In genomic region chr12:82019533-82019932, GRCh38 we compare ENCODE assay signal across 16 cellular contexts.
DNase-seq lines count a peak whose midpoint lies in the region; ATAC-seq and TF ChIP-seq lines count a peak whose summit lies in the region.
"Had no signal": no experiment of that assay in that cellular context is flagged by ENCODE, and none has a peak within 500 bp of the region (broad histone marks: within the 10 kb centered on the region; RNA-seq: fewer than 3 reads in every experiment).

No MANE protein-coding gene starts in this region.

- intact Hi-C loops in activated CD4-positive, alpha-beta T cell treated with anti-CD3 and anti-CD28 coated beads, Interleukin-2, amount 10 ng/mL, durations not matched to agents 24 days and 14 days (cut with micrococcal nuclease): no loop called here
- intact Hi-C loops in natural killer cell (cut with micrococcal nuclease): loop anchor here (1.0 kb wide), 1 partner anchor 375 kb away; no protein-coding TSS in a partner anchor

- DNase-seq in activated CD4-positive, alpha-beta T cell treated with anti-CD3 and anti-CD28 coated beads, Interleukin-2, amount 10 ng/mL, durations not matched to agents 24 days and 14 days: peak; percentile 58
- no peak for DNase-seq in activated CD4-positive, alpha-beta T cell treated with anti-CD3 and anti-CD28 coated beads for 1 hour
- DNase-seq in NAMALWA (ENCODE audit: low spot score) (peak; percentile 37), endodermal cell (peak; percentile 68), retinal pigment epithelial cell (ENCODE audit: low read depth) (no peak), cerebellar nuclear complex (lab: John Stamatoyannopoulos, UW) (no peak), natural killer cell (no peak)
- no peak for DNase-seq in stimulated activated naive B cell treated with anti-CD40 and anti-IgM and Interleukin-4, amounts not matched to agents 10 μg/mL and 1 μg/mL and 100 μg/mL, for 72 hours
- DNase-seq: activated T-cell treated with anti-CD3 and anti-CD28 coated beads, Interleukin-2, amount 50 U/mL, for 48 hours; caudate nucleus; gastrocnemius medialis; HFFc6; NCI-H1092 treated with DMSO at 0.1 percent for 48 hours; stimulated activated CD4-positive, alpha-beta T cell treated with anti-CD3 and anti-CD28 coated beads, Interleukin-4, amount 100 ng/mL, for 1 hour had no signal

- H3K4me3 ChIP-seq in endodermal cell (ENCODE audit: low read length) (no peak overlapping the region), retinal pigment epithelial cell (ENCODE audit: low read length) (no peak overlapping the region)
- H3K4me3 ChIP-seq: gastrocnemius medialis, prostate gland had no signal

- no peaks in the 10 kb centered on the region for H3K4me1 ChIP-seq in endodermal cell (ENCODE audit: control insufficient read depth, insufficient read depth, low read length)
- H3K4me1 ChIP-seq: gastrocnemius medialis, prostate gland had no signal

- no peak overlapping the region for H3K4me3 Mint-ChIP-seq in activated CD4-positive, alpha-beta T cell treated with anti-CD3 and anti-CD28 coated beads, Interleukin-2, amount 10 ng/mL, durations not matched to agents 24 days and 14 days
- H3K4me3 Mint-ChIP-seq in endodermal cell (no peak overlapping the region), natural killer cell (no peak overlapping the region)
- H3K4me3 Mint-ChIP-seq in stimulated activated naive B cell treated with anti-CD40 and anti-IgM and Interleukin-4, amounts not matched to agents 10 μg/mL and 1 μg/mL and 100 μg/mL, for 72 hours: no peak overlapping the region
- H3K4me3 Mint-ChIP-seq: HFFc6; T-helper 2 cell treated with Interferon-gamma antibody and Interleukin-4, amounts not matched to agents 5 μg/mL and 100 μg/mL, for 36 hours had no signal

- no peaks in the 10 kb centered on the region for H3K36me3 Mint-ChIP-seq in activated CD4-positive, alpha-beta T cell treated with anti-CD3 and anti-CD28 coated beads, Interleukin-2, amount 10 ng/mL, durations not matched to agents 24 days and 14 days (ENCODE audit: low read depth)
- H3K36me3 Mint-ChIP-seq in endodermal cell (ENCODE audit: low read depth) (peaks cover 8% of the 10 kb centered on the region), natural killer cell (no peaks in the 10 kb centered on the region)
- H3K36me3 Mint-ChIP-seq in stimulated activated naive B cell treated with anti-CD40 and anti-IgM and Interleukin-4, amounts not matched to agents 10 μg/mL and 1 μg/mL and 100 μg/mL, for 72 hours: no peaks in the 10 kb centered on the region

- H3K9me3 Mint-ChIP-seq in activated CD4-positive, alpha-beta T cell treated with anti-CD3 and anti-CD28 coated beads, Interleukin-2, amount 10 ng/mL, durations not matched to agents 24 days and 14 days: peaks cover 3% of the 10 kb centered on the region
- peaks cover 28% of the 10 kb centered on the region for H3K9me3 Mint-ChIP-seq in endodermal cell
- H3K9me3 Mint-ChIP-seq in stimulated activated naive B cell treated with anti-CD40 and anti-IgM and Interleukin-4, amounts not matched to agents 10 μg/mL and 1 μg/mL and 100 μg/mL, for 72 hours: peaks cover 10 to 18% of the 10 kb centered on the region in 2 donors
- peaks cover 0 to 2% of the 10 kb centered on the region in 2 donors for H3K9me3 Mint-ChIP-seq in natural killer cell
- H3K9me3 Mint-ChIP-seq: T-helper 2 cell treated with Interferon-gamma antibody and Interleukin-4, amounts not matched to agents 5 μg/mL and 100 μg/mL, for 36 hours had no signal

- no peak overlapping the region for H3K9ac ChIP-seq in endodermal cell (ENCODE audit: extremely low read depth, low read length, poor library complexity, severe bottlenecking)

- no peaks in the 10 kb centered on the region for H3K27me3 ChIP-seq in endodermal cell (ENCODE audit: control insufficient read depth, insufficient read depth, low read length, poor library complexity, severe bottlenecking)
- H3K27me3 ChIP-seq: gastrocnemius medialis had no signal

- no peaks in the 10 kb centered on the region for H3K36me3 ChIP-seq in endodermal cell (ENCODE audit: control insufficient read depth, insufficient read depth, low read length)
- H3K36me3 ChIP-seq: gastrocnemius medialis, prostate gland had no signal

- H3K4me1 Mint-ChIP-seq in activated CD4-positive, alpha-beta T cell treated with anti-CD3 and anti-CD28 coated beads, Interleukin-2, amount 10 ng/mL, durations not matched to agents 24 days and 14 days: no peaks in the 10 kb centered on the region
- no peaks in the 10 kb centered on the region for H3K4me1 Mint-ChIP-seq in endodermal cell
- H3K4me1 Mint-ChIP-seq in stimulated activated naive B cell treated with anti-CD40 and anti-IgM and Interleukin-4, amounts not matched to agents 10 μg/mL and 1 μg/mL and 100 μg/mL, for 72 hours: no peaks in the 10 kb centered on the region
- H3K4me1 Mint-ChIP-seq in natural killer cell: peaks cover 5 to 7% of the 10 kb centered on the region in 2 donors

- peaks cover 22% of the 10 kb centered on the region for H3K9me3 ChIP-seq in endodermal cell (ENCODE audit: control insufficient read depth, low read length)
- H3K9me3 ChIP-seq: gastrocnemius medialis, prostate gland had no signal

- H3K27me3 Mint-ChIP-seq in activated CD4-positive, alpha-beta T cell treated with anti-CD3 and anti-CD28 coated beads, Interleukin-2, amount 10 ng/mL, durations not matched to agents 24 days and 14 days: no peaks in the 10 kb centered on the region
- H3K27me3 Mint-ChIP-seq in endodermal cell (ENCODE audit: insufficient read depth) (no peaks in the 10 kb centered on the region), natural killer cell (ENCODE audit: low read depth in 2 of 2) (peaks cover 0 to 8% of the 10 kb centered on the region in 2 donors)
- H3K27me3 Mint-ChIP-seq in stimulated activated naive B cell treated with anti-CD40 and anti-IgM and Interleukin-4, amounts not matched to agents 10 μg/mL and 1 μg/mL and 100 μg/mL, for 72 hours: no peaks in the 10 kb centered on the region

- peak; percentile 70 for TF ChIP-seq CTCF in endodermal cell (conservative IDR thresholded peaks at IDR 0.05)
- peak; percentile 29 for TF ChIP-seq CTCF in retinal pigment epithelial cell (conservative IDR thresholded peaks at IDR 0.05; ENCODE audit: low read depth, low read length)
- TF ChIP-seq CTCF in natural killer cell (IDR thresholded peaks at IDR 0.05): no peak

- no peak for ATAC-seq in stimulated activated naive B cell treated with anti-CD40 and anti-IgM and Interleukin-4, amounts not matched to agents 10 μg/mL and 1 μg/mL and 100 μg/mL, for 72 hours (replicated peaks)
- no peak for ATAC-seq in natural killer cell
- ATAC-seq: gastrocnemius medialis had no signal

- H3K27ac Mint-ChIP-seq in activated CD4-positive, alpha-beta T cell treated with anti-CD3 and anti-CD28 coated beads, Interleukin-2, amount 10 ng/mL, durations not matched to agents 24 days and 14 days: no peak overlapping the region
- H3K27ac Mint-ChIP-seq in endodermal cell (no peak overlapping the region), natural killer cell (no peak overlapping the region)
- no peak overlapping the region for H3K27ac Mint-ChIP-seq in stimulated activated naive B cell treated with anti-CD40 and anti-IgM and Interleukin-4, amounts not matched to agents 10 μg/mL and 1 μg/mL and 100 μg/mL, for 72 hours
- H3K27ac Mint-ChIP-seq: HFFc6; T-helper 2 cell treated with Interferon-gamma antibody and Interleukin-4, amounts not matched to agents 5 μg/mL and 100 μg/mL, for 36 hours had no signal

- no peak overlapping the region for H3K27ac ChIP-seq in endodermal cell (ENCODE audit: low read depth, low read length)
- H3K27ac ChIP-seq: gastrocnemius medialis, prostate gland had no signal

Comparison
In these comparisons a context has a peak if more than half of its experiments do, and no peak if none do; other contexts are left out.
1. DNase-seq: peak in activated CD4-positive, alpha-beta T cell treated with anti-CD3 and anti-CD28 coated beads, Interleukin-2, amount 10 ng/mL, durations not matched to agents 24 days and 14 days (single experiment), NAMALWA (single experiment) and endodermal cell (single experiment); none in activated CD4-positive, alpha-beta T cell treated with anti-CD3 and anti-CD28 coated beads for 1 hour (single experiment), retinal pigment epithelial cell (single experiment), stimulated activated naive B cell treated with anti-CD40 and anti-IgM and Interleukin-4, amounts not matched to agents 10 μg/mL and 1 μg/mL and 100 μg/mL, for 72 hours (single experiment), cerebellar nuclear complex (0 of 2) and natural killer cell (single experiment).